ENCODE assay signal across 1 cellular context in genomic region chr11:134272381-134273316, GRCh38.
A peak's percentile ranks its signal among the peaks of the same experiment; 100 is the strongest.
TF ChIP-seq lines count a peak whose summit lies in the region.

No MANE protein-coding gene starts in this region.

TF ChIP-seq in HepG2, 621 proteins besides CTCF, POLR2A, EP300 and RAD21 (continued from another document and continues in another):
- TF ChIP-seq ETV5 (CRISPR knock-in tag; IDR thresholded peaks at IDR 0.05; ENCODE audit: borderline replicate concordance) = 0 out of 2 replicates have a peak, but pooled peaks have one; percentile 8
- peak; percentile 73; the same call in 1 of the 2 replicates for TF ChIP-seq ZNF124 (CRISPR knock-in tag; IDR thresholded peaks at IDR 0.05)
- no peak for TF ChIP-seq ZNF792 (CRISPR knock-in tag; IDR thresholded peaks at IDR 0.05)
- TF ChIP-seq ZNF713 (CRISPR knock-in tag; IDR thresholded peaks at IDR 0.05) = no peak
- no peak for TF ChIP-seq CHCHD3 (CRISPR knock-in tag; IDR thresholded peaks at IDR 0.05)
- TF ChIP-seq ZNF607 (CRISPR knock-in tag; IDR thresholded peaks at IDR 0.05; ENCODE audit: borderline replicate concordance) = 0 out of 2 replicates have a peak, but pooled peaks have one; percentile 42
- no peak for TF ChIP-seq ZNF589 (CRISPR knock-in tag; conservative IDR thresholded peaks at IDR 0.05)
- no peak for TF ChIP-seq SATB2 (CRISPR knock-in tag; IDR thresholded peaks at IDR 0.05)
- no peak for TF ChIP-seq ZNF468 (CRISPR knock-in tag; IDR thresholded peaks at IDR 0.05)
- TF ChIP-seq FLYWCH1 (CRISPR knock-in tag; IDR thresholded peaks at IDR 0.05) = no peak
- no peak for TF ChIP-seq ZNF337 (CRISPR knock-in tag; IDR thresholded peaks at IDR 0.05; ENCODE audit: borderline replicate concordance, low read depth)
- no peak for TF ChIP-seq ETS1 (CRISPR knock-in tag; IDR thresholded peaks at IDR 0.05)
- no peak for TF ChIP-seq MTA3 (CRISPR knock-in tag; IDR thresholded peaks at IDR 0.05)
- no peak for TF ChIP-seq KAT2B (IDR thresholded peaks at IDR 0.05; ENCODE audit: borderline replicate concordance, low read depth, low read length)
- TF ChIP-seq SALL2 (CRISPR knock-in tag; IDR thresholded peaks at IDR 0.05) = no peak
- TF ChIP-seq ZBTB10 (CRISPR knock-in tag; IDR thresholded peaks at IDR 0.05; ENCODE audit: borderline replicate concordance) = no peak
- no peak for TF ChIP-seq ZC3H4 (CRISPR knock-in tag; IDR thresholded peaks at IDR 0.05; ENCODE audit: borderline replicate concordance)
- no peak for TF ChIP-seq ZNF790 (CRISPR knock-in tag; IDR thresholded peaks at IDR 0.05; ENCODE audit: borderline replicate concordance)
- TF ChIP-seq HOXA3 (CRISPR knock-in tag; IDR thresholded peaks at IDR 0.05) = peak; percentile 74
- no peak for TF ChIP-seq ZUFSP (CRISPR knock-in tag; IDR thresholded peaks at IDR 0.05; ENCODE audit: borderline replicate concordance)
- no peak for TF ChIP-seq ZNF512B (CRISPR knock-in tag; IDR thresholded peaks at IDR 0.05; ENCODE audit: borderline replicate concordance)
- TF ChIP-seq ZNF326 (CRISPR knock-in tag; IDR thresholded peaks at IDR 0.05; ENCODE audit: borderline replicate concordance) = no peak
- TF ChIP-seq ZSCAN9 (CRISPR knock-in tag; IDR thresholded peaks at IDR 0.05; ENCODE audit: borderline replicate concordance) = peak; percentile 58; the same call in 1 of the 2 replicates
- no peak for TF ChIP-seq ZNF562 (CRISPR knock-in tag; IDR thresholded peaks at IDR 0.05; ENCODE audit: borderline replicate concordance)
- no peak for TF ChIP-seq CHD4 (IDR thresholded peaks at IDR 0.05; ENCODE audit: borderline replicate concordance, low read length)
- no peak for TF ChIP-seq MTF2 (CRISPR knock-in tag; IDR thresholded peaks at IDR 0.05; ENCODE audit: borderline replicate concordance)
- no peak for TF ChIP-seq STAT5B (CRISPR knock-in tag; IDR thresholded peaks at IDR 0.05)
- TF ChIP-seq ZNF280B (CRISPR knock-in tag; IDR thresholded peaks at IDR 0.05; ENCODE audit: borderline replicate concordance) = no peak
- no peak for TF ChIP-seq DR1 (CRISPR knock-in tag; IDR thresholded peaks at IDR 0.05)
- no peak for TF ChIP-seq NFATC3 (CRISPR knock-in tag; IDR thresholded peaks at IDR 0.05)
- TF ChIP-seq TRIM24 (CRISPR knock-in tag; IDR thresholded peaks at IDR 0.05) = 0 out of 2 replicates have a peak, but pooled peaks have one; percentile 21
- no peak for TF ChIP-seq ZNF235 (CRISPR knock-in tag; IDR thresholded peaks at IDR 0.05; ENCODE audit: borderline replicate concordance)
- TF ChIP-seq ZNF296 (CRISPR knock-in tag; conservative IDR thresholded peaks at IDR 0.05) = no peak
- TF ChIP-seq KDM5A (IDR thresholded peaks at IDR 0.05; ENCODE audit: borderline replicate concordance, low read length) = no peak
- no peak for TF ChIP-seq HOXD1 (CRISPR knock-in tag; IDR thresholded peaks at IDR 0.05)
- no peak for TF ChIP-seq ZBTB37 (CRISPR knock-in tag; IDR thresholded peaks at IDR 0.05)
- TF ChIP-seq SCMH1 (CRISPR knock-in tag; IDR thresholded peaks at IDR 0.05; ENCODE audit: borderline replicate concordance) = no peak
- no peak for TF ChIP-seq ZNF629 (CRISPR knock-in tag; conservative IDR thresholded peaks at IDR 0.05)
- TF ChIP-seq ZFP90 (CRISPR knock-in tag; IDR thresholded peaks at IDR 0.05; ENCODE audit: borderline replicate concordance) = no peak
- no peak for TF ChIP-seq TFE3 (CRISPR knock-in tag; IDR thresholded peaks at IDR 0.05)
- TF ChIP-seq ZFX (CRISPR knock-in tag; IDR thresholded peaks at IDR 0.05; ENCODE audit: low read depth) = peak; percentile 79
- TF ChIP-seq AHR (CRISPR knock-in tag; IDR thresholded peaks at IDR 0.05) = no peak
- TF ChIP-seq ZNF772 (CRISPR knock-in tag; IDR thresholded peaks at IDR 0.05) = no peak
- TF ChIP-seq TERF1 (CRISPR knock-in tag; IDR thresholded peaks at IDR 0.05) = no peak
- peak; percentile 78 for TF ChIP-seq RNF2 (conservative IDR thresholded peaks at IDR 0.05; ENCODE audit: low read depth)
- TF ChIP-seq SOX13 (IDR thresholded peaks at IDR 0.05) = no peak
- TF ChIP-seq SOX13 (CRISPR knock-in tag; conservative IDR thresholded peaks at IDR 0.05 in 1 of 2, IDR thresholded peaks at IDR 0.05 in 1 of 2) = peak in 1 of 2 experiments; percentile 39; a peak in 1 of 4 replicates
- no peak for TF ChIP-seq MLLT10 (CRISPR knock-in tag; IDR thresholded peaks at IDR 0.05)
- peak; percentile 48; the same call in 1 of the 2 replicates for TF ChIP-seq ZBTB20 (CRISPR knock-in tag; IDR thresholded peaks at IDR 0.05; ENCODE audit: borderline replicate concordance, low read depth)
- no peak for TF ChIP-seq ZNF3 (CRISPR knock-in tag; IDR thresholded peaks at IDR 0.05)
